In genomic region chr11:45333506-45333971, GRCh38 we compare ENCODE assay signal across 7 cellular contexts.
A peak's percentile ranks its signal among the peaks of the same experiment; 100 is the strongest.
DNase-seq lines count a peak whose midpoint lies in the region; ATAC-seq, FAIRE-seq and TF ChIP-seq lines count a peak whose summit lies in the region.

No MANE protein-coding gene starts in this region.

- DNase-seq in HEK293T (ENCODE audit: extremely low spot score) (peak; percentile 40), RCC 7860 (ENCODE audit: low spot score) (peak; percentile 18), foreskin melanocyte (peak; percentile 81), smooth muscle cell of the brain vasculature (ENCODE audit: low read depth, low spot score) (peak; percentile 20), retina (no peak)

- POLR2A ChIA-PET in HEK293T (lab: Yijun Ruan, JAX), result no interaction called here

- no peak for FAIRE-seq in RCC 7860 (lab: Jason Lieb, UNC)

- CTCF ChIA-PET in HEK293T (lab: Yijun Ruan, JAX), result interaction anchor here (1.0 to 1.2 kb wide), 2 partner anchors 223 to 438 kb away, joined by 3 to 4 read pairs; no protein-coding TSS in a partner anchor

- ATAC-seq in HG02885 (IDR thresholded peaks at IDR 0.05; ENCODE audit: poor library complexity, unreplicated experiment) (no peak), GM18867 (IDR thresholded peaks at IDR 0.05; ENCODE audit: unreplicated experiment) (no peak)

TF ChIP-seq in HEK293T, 16 proteins besides CTCF, POLR2A, EP300 and RAD21:
- no peak for TF ChIP-seq FOXM1 (IDR thresholded peaks at IDR 0.05; ENCODE audit: borderline replicate concordance)
- no peak for TF ChIP-seq ELF4 (IDR thresholded peaks at IDR 0.05)
- TF ChIP-seq BHLHE40 (IDR thresholded peaks at IDR 0.05; ENCODE audit: borderline replicate concordance), result no peak
- no peak for TF ChIP-seq CTBP1 (IDR thresholded peaks at IDR 0.05; ENCODE audit: borderline replicate concordance)
- no peak for TF ChIP-seq LEF1 (IDR thresholded peaks at IDR 0.05; ENCODE audit: borderline replicate concordance)
